ENCODE assay signal across 22 cellular contexts in the genomic region with DNA sequence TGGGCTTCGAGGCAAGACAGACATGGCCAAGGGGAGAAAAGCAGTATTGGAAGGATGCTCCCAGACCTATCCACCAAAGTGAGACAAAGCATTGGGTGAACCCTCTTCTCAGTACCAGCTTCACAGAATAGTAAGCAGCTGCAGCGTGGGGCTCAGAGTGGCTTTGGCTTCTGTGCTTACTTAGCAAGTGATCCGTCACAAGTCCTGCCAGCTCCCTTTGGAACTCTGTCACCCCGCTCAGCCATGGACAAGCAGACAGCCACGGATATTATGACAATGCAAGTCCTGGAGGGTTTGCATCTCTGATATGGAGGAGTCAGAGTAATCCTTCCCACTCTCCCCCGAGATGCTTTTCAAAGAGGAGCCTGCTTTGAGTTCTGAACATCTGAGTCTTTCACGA.
DNase-seq lines count a peak whose midpoint lies in the region; ATAC-seq and TF ChIP-seq lines count a peak whose summit lies in the region.
"Had no signal": no experiment of that assay in that cellular context is flagged by ENCODE, and none has a peak within 500 bp of the region (broad histone marks: within the 10 kb centered on the region; RNA-seq: fewer than 3 reads in every experiment).

No MANE protein-coding gene starts in this region.

- TF ChIP-seq CTCF in HFFc6 (IDR thresholded peaks at IDR 0.05) (no peak), breast epithelium (IDR thresholded peaks at IDR 0.05) (no peak), spleen (IDR thresholded peaks at IDR 0.05 in 8 of 11, conservative IDR thresholded peaks at IDR 0.05 in 3 of 11) (no peak), tibial artery (IDR thresholded peaks at IDR 0.05) (no peak), MM.1S (IDR thresholded peaks at IDR 0.05; ENCODE audit: low read length) (no peak)

- H3K4me1 ChIP-seq in breast epithelium (peaks cover 24 to 38% of the 10 kb centered on the region in 2 donors), spleen (peaks cover 37 to 100% (median 77%) of the 10 kb centered on the region in 6 donors), tibial artery (peaks cover 0 to 79% (median 56%) of the 10 kb centered on the region in 4 donors), MM.1S (ENCODE audit: low read length) (peaks cover 17% of the 10 kb centered on the region)

- H3K36me3 ChIP-seq in breast epithelium (no peaks in the 10 kb centered on the region), spleen (no peaks in the 10 kb centered on the region), tibial artery (no peaks in the 10 kb centered on the region), MM.1S (replicated peaks; ENCODE audit: insufficient read depth, low read length) (no peaks in the 10 kb centered on the region)

- intact Hi-C loops in breast epithelium (cut with DNase I; ENCODE audit: low total_unique reads) = no loop called here
- intact Hi-C loops in spleen (cut with DNase I; ENCODE audit: low total_unique reads) = no loop called here
- intact Hi-C loops in tibial artery (cut with DNase I; ENCODE audit: low total_unique reads) = no loop called here

- peak overlapping the region; percentile 62; the same call in 1 of the 2 replicates for H3K27ac Mint-ChIP-seq in HFFc6
- H3K27ac Mint-ChIP-seq: activated naive CD8-positive, alpha-beta T cell treated with anti-CD3 and anti-CD28 coated beads, Interleukin-2, amount 10 ng/mL, durations not matched to agents 7 days and 5 days; stimulated activated naive B cell treated with anti-CD40 and anti-IgM and Interleukin-4, amounts not matched to agents 10 μg/mL and 1 μg/mL and 100 μg/mL, for 72 hours had no signal

- H4K20me1 ChIP-seq in MM.1S (ENCODE audit: insufficient read depth, low read length) = no peaks in the 10 kb centered on the region

- H3K9ac ChIP-seq in MM.1S (ENCODE audit: low read length) = no peak overlapping the region

- H3K79me2 ChIP-seq in MM.1S (ENCODE audit: low read length) = peaks cover 31% of the 10 kb centered on the region

- peaks cover 4% of the 10 kb centered on the region for H3K27me3 Mint-ChIP-seq in HFFc6 (ENCODE audit: insufficient read depth)

- H3F3A ChIP-seq in MM.1S (ENCODE audit: insufficient read depth, low read length) = no peaks in the 10 kb centered on the region

- H3K27ac ChIP-seq in breast epithelium (peak overlapping the region; percentile 89), spleen (peak overlapping the region in 6 of 8 donors; percentile 8 to 86 (median 74)), tibial artery (no peak overlapping the region), MM.1S (ENCODE audit: low read length) (no peak overlapping the region)

- ATAC-seq in HG03439 (IDR thresholded peaks at IDR 0.05; ENCODE audit: unreplicated experiment) = no peak
- ATAC-seq in stimulated activated naive CD8-positive, alpha-beta T cell treated with anti-CD3 and anti-CD28 coated beads, Interleukin-15, Interleukin-2, amounts not matched to agents 100 U/mL and 50 U/mL, for 24 hours = no peak
- ATAC-seq: HCT116; stimulated activated naive B cell treated with anti-CD40 and anti-IgM and Interleukin-4, amounts not matched to agents 10 μg/mL and 1 μg/mL and 100 μg/mL, for 72 hours had no signal

- H3K4me1 Mint-ChIP-seq in HFFc6 (ENCODE audit: low read depth) = peaks cover 52% of the 10 kb centered on the region

- no peaks in the 10 kb centered on the region for H3K36me3 Mint-ChIP-seq in HFFc6 (ENCODE audit: low read depth)
- H3K36me3 Mint-ChIP-seq: activated naive CD8-positive, alpha-beta T cell treated with anti-CD3 and anti-CD28 coated beads, Interleukin-2, amount 10 ng/mL, durations not matched to agents 7 days and 5 days; immature natural killer cell; stimulated activated naive B cell treated with anti-CD40 and anti-IgM and Interleukin-4, amounts not matched to agents 10 μg/mL and 1 μg/mL and 100 μg/mL, for 72 hours had no signal

- TF ChIP-seq POLR2A in breast epithelium (IDR thresholded peaks at IDR 0.05) = no peak
- TF ChIP-seq POLR2A in spleen (IDR thresholded peaks at IDR 0.05) = no peak

- no peak overlapping the region for H2AFZ ChIP-seq in MM.1S (ENCODE audit: low read length)

- H3K9me3 Mint-ChIP-seq in HFFc6 = no peaks in the 10 kb centered on the region; the same call in 1 of the 2 replicates
- H3K9me3 Mint-ChIP-seq: activated naive CD8-positive, alpha-beta T cell treated with anti-CD3 and anti-CD28 coated beads, Interleukin-2, amount 10 ng/mL, durations not matched to agents 7 days and 5 days; activated T-helper 1 cell treated with anti-CD3 and anti-CD28 coated beads, Interleukin-12 subunit alpha, Interleukin-12 subunit beta, Interleukin-2, Interleukin-4 antibody, amounts not matched to agents 30 ng/mL and 10 ng/mL and 1 ng/mL, durations not matched to agents 14 hours and 24 hours and 36 hours; immature natural killer cell; stimulated activated naive B cell treated with anti-CD40 and anti-IgM and Interleukin-4, amounts not matched to agents 10 μg/mL and 1 μg/mL and 100 μg/mL, for 72 hours had no signal

- H3K27me3 ChIP-seq in breast epithelium = no peaks in the 10 kb centered on the region
- H3K27me3 ChIP-seq in spleen (replicated peaks in 1 of 7) = peaks cover 0 to 10% (median 0%) of the 10 kb centered on the region in 7 donors
- no peaks in the 10 kb centered on the region for H3K27me3 ChIP-seq in tibial artery
- no peaks in the 10 kb centered on the region for H3K27me3 ChIP-seq in MM.1S (replicated peaks; ENCODE audit: insufficient read depth, low read length)

- no peaks in the 10 kb centered on the region for H3K9me3 ChIP-seq in breast epithelium
- H3K9me3 ChIP-seq in spleen = no peaks in the 10 kb centered on the region
- no peaks in the 10 kb centered on the region for H3K9me3 ChIP-seq in tibial artery
- H3K9me3 ChIP-seq in MM.1S (replicated peaks; ENCODE audit: insufficient read depth, low read length) = no peaks in the 10 kb centered on the region

- no peak overlapping the region for H3K4me3 Mint-ChIP-seq in HFFc6
- H3K4me3 Mint-ChIP-seq: activated naive CD8-positive, alpha-beta T cell treated with anti-CD3 and anti-CD28 coated beads, Interleukin-2, amount 10 ng/mL, durations not matched to agents 7 days and 5 days; activated T-helper 1 cell treated with anti-CD3 and anti-CD28 coated beads, Interleukin-12 subunit alpha, Interleukin-12 subunit beta, Interleukin-2, Interleukin-4 antibody, amounts not matched to agents 30 ng/mL and 10 ng/mL and 1 ng/mL, durations not matched to agents 14 hours and 24 hours and 36 hours; stimulated activated naive B cell treated with anti-CD40 and anti-IgM and Interleukin-4, amounts not matched to agents 10 μg/mL and 1 μg/mL and 100 μg/mL, for 72 hours had no signal

- 69 to 85% (median 73%) methylated on average over 7 of the region's 7 CpGs for WGBS in spleen, 5 donors

- DNase-seq in HFFc6 (no peak), breast epithelium (ENCODE audit: low spot score in 2 of 2) (no peak), hippocampal formation (lab: John Stamatoyannopoulos, UW) (peak; percentile 16 to 29), spleen (no peak), tibial artery (no peak), MM.1S (no peak)
- no peak for DNase-seq in stimulated activated naive CD8-positive, alpha-beta T cell treated with anti-CD3 and anti-CD28 coated beads, Interleukin-15, Interleukin-2, amounts not matched to agents 100 U/mL and 50 U/mL, for 24 hours
- DNase-seq: activated CD4-positive, alpha-beta T cell treated with anti-CD3 and anti-CD28 coated beads for 4 hours; activated naive CD8-positive, alpha-beta T cell treated with anti-CD3 and anti-CD28 coated beads, Interleukin-2, amount 10 ng/mL, durations not matched to agents 7 days and 5 days; COR-L47; immature natural killer cell; NCI-H1048; NCI-H2029 treated with DMSO at 0.1 percent for 48 hours; NCI-H524; SHP77; stimulated activated CD4-positive, alpha-beta T cell treated with anti-CD3 and anti-CD28 coated beads, Interleukin-2, amount 100 ng/mL, for 24 hours; stimulated activated naive B cell treated with anti-CD40 and anti-IgM and Interleukin-4, amounts not matched to agents 10 μg/mL and 1 μg/mL and 100 μg/mL, for 72 hours; SW 1271 had no signal

- no peaks in the 10 kb centered on the region for H3K9me2 ChIP-seq in MM.1S (replicated peaks; ENCODE audit: insufficient read depth, low read length)

- H3K4me2 ChIP-seq in MM.1S (ENCODE audit: low read depth, low read length) = no peak overlapping the region

- no peak overlapping the region for H3K4me3 ChIP-seq in breast epithelium
- no peak overlapping the region for H3K4me3 ChIP-seq in spleen
- H3K4me3 ChIP-seq in tibial artery = no peak overlapping the region
- H3K4me3 ChIP-seq in MM.1S (ENCODE audit: low read length) = no peak overlapping the region
- H3K4me3 ChIP-seq: lung had no signal

Comparison
In these comparisons a context has a peak if more than half of its experiments do, and no peak if none do; other contexts are left out.
1. DNase-seq: peak in hippocampal formation (2 of 2); none in HFFc6 (single experiment), breast epithelium (0 of 2), spleen (single experiment), stimulated activated naive CD8-positive, alpha-beta T cell treated with anti-CD3 and anti-CD28 coated beads, Interleukin-15, Interleukin-2, amounts not matched to agents 100 U/mL and 50 U/mL, for 24 hours (single experiment), tibial artery (0 of 2) and MM.1S (single experiment).
2. H3K27ac ChIP-seq: peak in breast epithelium (2 of 2) and spleen (6 of 8); none in tibial artery (0 of 2) and MM.1S (single experiment).